ENCODE assay signal across 24 cellular contexts in genomic region chr15:27639595-27639994, GRCh38.
DNase-seq lines count a peak whose midpoint lies in the region; ATAC-seq and TF ChIP-seq lines count a peak whose summit lies in the region.
"Had no signal": no experiment of that assay in that cellular context is flagged by ENCODE, and none has a peak within 500 bp of the region (broad histone marks: within the 10 kb centered on the region; RNA-seq: fewer than 3 reads in every experiment).

No MANE protein-coding gene starts in this region.

- H2AFZ ChIP-seq in GM23338 (peak overlapping the region; percentile 66), neuronal stem cell (ENCODE audit: low read length) (no peak overlapping the region)

- WGBS in neuronal stem cell (ENCODE audit: extremely low coverage in 2 of 2, insufficient read length in 2 of 2, insufficient replicate concordance in 1 of 2), 2 donors = no CpG with 5 or more reads among the region's 9 CpGs

- no peaks in the 10 kb centered on the region for H3F3A ChIP-seq in GM23338 (replicated peaks; ENCODE audit: low read depth)

- H3K9me2 ChIP-seq in GM23338 (ENCODE audit: insufficient read depth) = 0 out of 2 replicates have a peak, but pooled peaks cover 8% of the 10 kb centered on the region

- no peaks in the 10 kb centered on the region for H3K79me1 ChIP-seq in neuronal stem cell (ENCODE audit: low read depth, low read length)

- H4K8ac ChIP-seq in neuronal stem cell (ENCODE audit: low read depth, low read length) = no peak overlapping the region

- H3K27ac ChIP-seq in GM23338 (ENCODE audit: low read depth) = no peak overlapping the region
- no peak overlapping the region for H3K27ac ChIP-seq in neuronal stem cell (replicated peaks; ENCODE audit: low read length)
- H3K27ac ChIP-seq: BLaER1 had no signal

- peaks cover 3% of the 10 kb centered on the region for H3K27me3 Mint-ChIP-seq in GM23338 (ENCODE audit: insufficient read depth, low read depth, poor library complexity)
- H3K27me3 Mint-ChIP-seq in glutamatergic neuron (ENCODE audit: unreplicated experiment) = no peaks in the 10 kb centered on the region
- H3K27me3 Mint-ChIP-seq: CD4-positive, alpha-beta memory T cell; CD4-positive, CD25-positive, alpha-beta regulatory T cell; CD8-positive, alpha-beta memory T cell had no signal

- H2BK5ac ChIP-seq in neuronal stem cell (ENCODE audit: low read length) = no peak overlapping the region

- H3K4me3 ChIP-seq in GM23338 = no peak overlapping the region
- no peak overlapping the region for H3K4me3 ChIP-seq in neuronal stem cell (ENCODE audit: low read length in 2 of 2)
- H3K4me3 ChIP-seq: BLaER1, GM12878 had no signal

- DNase-seq in GM23338 (ENCODE audit: low spot score) = no peak
- no peak for DNase-seq in glutamatergic neuron
- DNase-seq in neuronal stem cell (ENCODE audit: low spot score) = no peak
- DNase-seq in activated gamma-delta T cell (lab: John Stamatoyannopoulos, UW) = no peak
- no peak for DNase-seq in HUDEP-2 (lab: John Stamatoyannopoulos, UW; ENCODE audit: unreplicated experiment in 76 of 76)
- DNase-seq in NCI-H1930 (lab: John Stamatoyannopoulos, UW) = no peak
- DNase-seq: 8988T; ACHN; C1 segment of cervical spinal cord; CD4-positive, alpha-beta memory T cell; CD4-positive, CD25-positive, alpha-beta regulatory T cell; CD8-positive, alpha-beta memory T cell; COR-L47; DMS 273 treated with DMSO at 0.1 percent for 48 hours; DMS153; DMS53; DMS79; DND-41; EL; GDM1 had no signal

- peaks cover 0 to 3% of the 10 kb centered on the region in 2 donors for H3K9me3 ChIP-seq in neuronal stem cell (replicated peaks in 1 of 2; ENCODE audit: control insufficient read depth in 2 of 2, insufficient read depth in 1 of 2, low read depth in 1 of 2, low read length in 2 of 2)
- H3K9me3 ChIP-seq: BE2C had no signal

- no peak overlapping the region for H2BK12ac ChIP-seq in neuronal stem cell (ENCODE audit: low read length)

- H3K4me1 Mint-ChIP-seq in GM23338 (peaks cover 20% of the 10 kb centered on the region), glutamatergic neuron (ENCODE audit: low read depth, unreplicated experiment) (peaks cover 10% of the 10 kb centered on the region)
- H3K4me1 Mint-ChIP-seq: CD14-positive monocyte; CD4-positive, alpha-beta memory T cell; CD4-positive, CD25-positive, alpha-beta regulatory T cell; CD8-positive, alpha-beta memory T cell had no signal

- H4K91ac ChIP-seq in neuronal stem cell (ENCODE audit: low read depth, low read length, poor library complexity) = no peak overlapping the region

- H3K36me3 Mint-ChIP-seq in GM23338 (ENCODE audit: low read depth) (no peaks in the 10 kb centered on the region; the same call in 2 of the 3 replicates), glutamatergic neuron (ENCODE audit: unreplicated experiment) (peaks cover 38% of the 10 kb centered on the region)
- H3K36me3 Mint-ChIP-seq: CD14-positive monocyte; CD4-positive, alpha-beta memory T cell; CD4-positive, CD25-positive, alpha-beta regulatory T cell; CD8-positive, alpha-beta memory T cell had no signal

- H3K27ac Mint-ChIP-seq in GM23338 = no peak overlapping the region
- peak overlapping the region; percentile 77 for H3K27ac Mint-ChIP-seq in glutamatergic neuron (ENCODE audit: unreplicated experiment)
- H3K27ac Mint-ChIP-seq: CD14-positive monocyte; CD4-positive, alpha-beta memory T cell; CD4-positive, CD25-positive, alpha-beta regulatory T cell; CD8-positive, alpha-beta memory T cell had no signal

- H3K9me3 Mint-ChIP-seq in GM23338 = peaks cover 17% of the 10 kb centered on the region; the same call in 2 of the 3 replicates
- H3K9me3 Mint-ChIP-seq in glutamatergic neuron (ENCODE audit: unreplicated experiment) = peaks cover 8% of the 10 kb centered on the region

- H3K4ac ChIP-seq in neuronal stem cell (ENCODE audit: low read length) = no peak overlapping the region

- peak overlapping the region; percentile 94 for H3K14ac ChIP-seq in neuronal stem cell (ENCODE audit: low read length)

- H3K9ac ChIP-seq in neuronal stem cell (ENCODE audit: low read depth, low read length, poor library complexity) = no peak overlapping the region
- H3K9ac ChIP-seq: BLaER1 had no signal

- H2BK120ac ChIP-seq in neuronal stem cell (ENCODE audit: low read depth, low read length) = no peak overlapping the region

- H3K4me3 Mint-ChIP-seq in GM23338 (no peak overlapping the region), glutamatergic neuron (ENCODE audit: unreplicated experiment) (no peak overlapping the region)
- H3K4me3 Mint-ChIP-seq: CD14-positive monocyte; CD4-positive, CD25-positive, alpha-beta regulatory T cell; CD8-positive, alpha-beta memory T cell had no signal

- TF ChIP-seq CTCF in GM23338 (conservative IDR thresholded peaks at IDR 0.05; ENCODE audit: low read depth in 2 of 2) (no peak), glutamatergic neuron (IDR thresholded peaks at IDR 0.05; ENCODE audit: partially characterized antibody, unreplicated experiment) (no peak)

- peak overlapping the region; percentile 89 for H2AK5ac ChIP-seq in neuronal stem cell (ENCODE audit: low read depth, low read length)

- peak overlapping the region; percentile 74 for H2BK15ac ChIP-seq in neuronal stem cell (ENCODE audit: low read length)

- H4K20me1 ChIP-seq in GM23338 (replicated peaks; ENCODE audit: insufficient read depth) = no peaks in the 10 kb centered on the region
- H4K20me1 ChIP-seq: BLaER1 had no signal

- H3K4me1 ChIP-seq in GM23338 (ENCODE audit: insufficient read depth) (peaks cover 5% of the 10 kb centered on the region; the same call in 1 of the 2 replicates), neuronal stem cell (ENCODE audit: control insufficient read depth in 2 of 2, insufficient read depth in 1 of 2, low read depth in 1 of 2, low read length in 2 of 2) (peaks cover 0 to 4% of the 10 kb centered on the region in 2 donors)
- H3K4me1 ChIP-seq: BE2C had no signal

- H3K4me2 ChIP-seq in GM23338 = no peak overlapping the region; the same call in 1 of the 2 replicates
- H3K4me2 ChIP-seq in neuronal stem cell (ENCODE audit: insufficient read depth, low read length, poor library complexity, severe bottlenecking) = no peak overlapping the region
- H3K4me2 ChIP-seq: BLaER1 had no signal

- H3K79me2 ChIP-seq in GM23338 (replicated peaks; ENCODE audit: insufficient read depth) = no peaks in the 10 kb centered on the region

- peak overlapping the region; percentile 83 for H3K18ac ChIP-seq in neuronal stem cell (ENCODE audit: low read length)

- H3K23ac ChIP-seq in neuronal stem cell (ENCODE audit: low read depth, low read length, poor library complexity) = peak overlapping the region; percentile 43

- H3K27me3 ChIP-seq in GM23338 (ENCODE audit: insufficient read depth) = no peaks in the 10 kb centered on the region
- no peaks in the 10 kb centered on the region for H3K27me3 ChIP-seq in neuronal stem cell (ENCODE audit: control insufficient read depth in 3 of 3, insufficient read depth in 3 of 3, low read depth in 1 of 3, low read length in 3 of 3)
- H3K27me3 ChIP-seq: BE2C, BLaER1 had no signal

- H3K36me3 ChIP-seq in GM23338 (ENCODE audit: insufficient read depth) (no peaks in the 10 kb centered on the region), neuronal stem cell (replicated peaks in 1 of 2; ENCODE audit: control insufficient read depth in 2 of 2, insufficient read depth in 2 of 2, low read length in 2 of 2) (peaks cover 0 to 1% of the 10 kb centered on the region in 2 donors)
- H3K36me3 ChIP-seq: BE2C, BLaER1 had no signal

- ATAC-seq in GM23338 = no peak
- ATAC-seq: GM12878 had no signal

TF ChIP-seq in GM23338, 12 proteins besides CTCF, POLR2A, EP300 and RAD21:
- no peak for TF ChIP-seq ETS1 (IDR thresholded peaks at IDR 0.05)
- TF ChIP-seq NANOG (IDR thresholded peaks at IDR 0.05; ENCODE audit: borderline replicate concordance) = no peak
- TF ChIP-seq CREB1 (CRISPR knock-in tag; IDR thresholded peaks at IDR 0.05; ENCODE audit: low read depth) = no peak
- no peak for TF ChIP-seq EZH2 (IDR thresholded peaks at IDR 0.05; ENCODE audit: low read depth, unreplicated experiment)
- no peak for TF ChIP-seq REST (IDR thresholded peaks at IDR 0.05; ENCODE audit: unreplicated experiment)
- no peak for TF ChIP-seq EZH2phosphoT487 (IDR thresholded peaks at IDR 0.05; ENCODE audit: unreplicated experiment)
- TF ChIP-seq JUNB (IDR thresholded peaks at IDR 0.05; ENCODE audit: unreplicated experiment) = no peak
